23 cellular contexts compared by ENCODE assay signal in the genomic region with DNA sequence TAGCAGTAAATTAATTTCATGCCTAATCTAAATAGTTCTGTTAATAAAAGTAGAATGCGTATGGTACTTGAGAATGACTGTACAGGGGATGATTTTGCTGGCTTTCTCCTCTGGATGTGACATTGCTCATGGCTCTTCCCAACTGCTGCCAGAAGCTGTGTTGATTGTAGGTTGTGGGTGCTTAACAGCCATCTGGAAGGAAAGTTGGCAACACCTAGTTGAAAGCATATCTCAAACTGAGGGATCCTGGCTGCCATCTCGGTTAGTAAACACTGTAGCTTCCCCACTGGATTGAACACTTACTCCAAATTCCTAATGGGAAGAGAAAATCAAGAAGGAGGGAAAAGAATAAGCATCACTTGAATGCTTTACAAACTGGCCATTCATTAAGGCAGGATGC.
"Had no signal": no experiment of that assay in that cellular context is flagged by ENCODE, and none has a peak within 500 bp of the region (broad histone marks: within the 10 kb centered on the region; RNA-seq: fewer than 3 reads in every experiment).

No MANE protein-coding gene starts in this region.

- H3K36me3 ChIP-seq: colonic mucosa, sigmoid colon, stomach, vagina, WERI-Rb-1 had no signal

- H3K4me3 ChIP-seq: colonic mucosa, sigmoid colon, stomach, vagina had no signal

- H3K9me3 ChIP-seq: colonic mucosa, sigmoid colon, stomach, vagina had no signal

- ATAC-seq: activated naive CD8-positive, alpha-beta T cell treated with anti-CD3 and anti-CD28 coated beads, Interleukin-2, amount 50 U/mL, for 24 hours; foreskin keratinocyte; natural killer cell treated with Interleukin-12 subunit alpha and Interleukin-12 subunit beta and Interleukin-15 and Interleukin-18, amount 100 ng/mL, for 72 hours; stimulated activated effector memory CD8-positive, alpha-beta T cell treated with anti-CD3 and anti-CD28 coated beads, Interleukin-12 subunit alpha, Interleukin-12 subunit beta, amount 100 ng/mL, for 72 hours had no signal

- H3K27me3 ChIP-seq: colonic mucosa, foreskin keratinocyte, sigmoid colon, stomach, vagina had no signal

- DNase-seq: activated CD4-positive, alpha-beta T cell treated with anti-CD3 and anti-CD28 coated beads for 1 hour; activated CD8-positive, alpha-beta memory T cell treated with anti-CD3 and anti-CD28 coated beads for 24 hours; activated CD8-positive, alpha-beta memory T cell treated with anti-CD3 and anti-CD28 coated beads, Interleukin-2, amount 50 U/mL, for 48 hours; activated effector memory CD4-positive, alpha-beta T cell treated with Interleukin-2 at 50 U/mL for 16 hours; activated naive CD4-positive, alpha-beta T cell treated with anti-CD3 and anti-CD28 coated beads, Interleukin-2, amount 10 ng/mL, durations not matched to agents 7 days and 5 days; activated naive CD8-positive, alpha-beta T cell treated with anti-CD3 and anti-CD28 coated beads, Interleukin-2, amount 50 U/mL, for 24 hours; activated T-cell treated with anti-CD3 and anti-CD28 coated beads, Interleukin-2, amount 50 U/mL, for 48 hours; anterior cingulate cortex; central memory CD4-positive, alpha-beta T cell; colonic mucosa; foreskin keratinocyte; hypothalamus; islet precursor cell; nucleus accumbens; posterior cingulate gyrus; sigmoid colon; stimulated activated CD4-positive, alpha-beta T cell treated with anti-CD3 and anti-CD28 coated beads, Interleukin-4, amount 100 ng/mL, for 24 hours; stomach; trophoblast cell; WERI-Rb-1 had no signal

- H3K27ac ChIP-seq: colonic mucosa, foreskin keratinocyte, sigmoid colon, stomach, vagina, WERI-Rb-1 had no signal
